In the genomic region with DNA sequence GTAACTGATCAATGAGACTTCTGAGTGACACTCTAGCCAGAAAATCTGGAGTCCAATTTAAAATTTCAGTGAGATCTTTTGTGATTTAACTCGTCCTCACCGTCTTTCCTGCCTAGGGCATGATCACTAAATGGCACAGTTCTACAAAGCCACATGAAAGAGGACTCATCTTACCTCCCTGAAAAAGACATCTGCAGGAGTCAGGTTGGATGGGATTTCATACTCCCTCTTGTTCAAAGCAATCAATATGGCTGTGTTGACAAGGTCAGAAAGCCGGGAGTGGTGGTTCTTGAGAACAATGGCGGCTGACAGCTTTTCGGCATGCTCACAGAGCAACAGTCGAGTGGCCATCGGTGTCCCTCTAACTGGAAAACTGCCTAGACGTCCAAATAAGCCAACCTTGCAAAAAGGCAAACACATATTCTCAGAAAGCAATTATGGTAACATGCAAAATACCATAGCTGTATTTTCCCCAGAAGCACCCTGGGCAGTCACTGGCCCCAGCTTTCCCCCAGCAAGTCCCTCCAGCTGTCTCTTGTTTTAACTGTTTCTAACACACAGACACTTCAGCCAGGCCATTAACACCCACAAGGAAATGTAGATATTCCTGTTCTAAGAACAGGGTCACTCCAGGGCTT, we compare ENCODE assay signal across 30 cellular contexts. TPM values are rescaled to one million over a fixed set of nuclear protein-coding genes. Genes with fewer than 3 reads are reported as not detected.
"Had no signal": no experiment of that assay in that cellular context is flagged by ENCODE, and none has a peak within 500 bp of the region (broad histone marks: within the 10 kb centered on the region; RNA-seq: fewer than 3 reads in every experiment).

No MANE protein-coding gene starts in this region.

- H3K27ac Mint-ChIP-seq: activated CD4-positive, alpha-beta T cell treated with anti-CD3 and anti-CD28 coated beads for 36 hours; activated T-cell treated with anti-CD3 and anti-CD28 coated beads, Interleukin-2, amount 50 U/mL, for 24 hours; activated T-helper 17 cell treated with anti-CD3 and anti-CD28 coated beads, Interleukin-2, amount 50 U/mL, for 72 hours; dendritic cell treated with granulocyte-macrophage colony-stimulating factor and Interleukin-4, amounts not matched to agents 40 ng/mL and 50 ng/mL, for 4 days; immature natural killer cell; mesothelial cell of epicardium; natural killer cell; WTC11 had no signal

- H3K9me3 Mint-ChIP-seq: activated naive CD4-positive, alpha-beta T cell treated with anti-CD3 and anti-CD28 coated beads, Interleukin-2, amount 50 U/mL, for 72 hours; activated T-cell treated with anti-CD3 and anti-CD28 coated beads, Interleukin-2, amount 50 U/mL, for 24 hours; activated T-helper 17 cell treated with anti-CD3 and anti-CD28 coated beads, Interleukin-2, amount 50 U/mL, for 72 hours; dendritic cell treated with granulocyte-macrophage colony-stimulating factor and Interleukin-4, amounts not matched to agents 40 ng/mL and 50 ng/mL, for 4 days; immature natural killer cell; mesothelial cell of epicardium; natural killer cell; WTC11 had no signal

- H3K27me3 Mint-ChIP-seq: activated CD4-positive, alpha-beta T cell treated with anti-CD3 and anti-CD28 coated beads for 36 hours; activated T-cell treated with anti-CD3 and anti-CD28 coated beads, Interleukin-2, amount 50 U/mL, for 24 hours; activated T-helper 17 cell treated with anti-CD3 and anti-CD28 coated beads, Interleukin-2, amount 50 U/mL, for 72 hours; dendritic cell treated with granulocyte-macrophage colony-stimulating factor and Interleukin-4, amounts not matched to agents 40 ng/mL and 50 ng/mL, for 4 days had no signal

- DNase-seq: activated CD4-positive, alpha-beta T cell treated with anti-CD3 and anti-CD28 coated beads for 36 hours; activated CD4-positive, alpha-beta T cell treated with anti-CD3 and anti-CD28 coated beads, Interleukin-2, amount 50 U/mL, for 4 hours; activated CD8-positive, alpha-beta memory T cell treated with anti-CD3 and anti-CD28 coated beads for 24 hours; activated CD8-positive, alpha-beta memory T cell treated with anti-CD3 and anti-CD28 coated beads, Interleukin-2, amount 50 U/mL, for 4 hours; activated T-cell treated with anti-CD3 and anti-CD28 coated beads, Interleukin-2, amount 50 U/mL, for 24 hours; brain microvascular endothelial cell; caudate nucleus; effector CD4-positive, alpha-beta T cell; foreskin melanocyte; glutamatergic neuron; immature natural killer cell; left lung; natural killer cell; psoas muscle; right cardiac atrium; stimulated activated CD4-positive, alpha-beta T cell treated with anti-CD3 and anti-CD28 coated beads, Interleukin-4, amount 100 ng/mL, for 24 hours; stimulated activated naive CD8-positive, alpha-beta T cell treated with anti-CD3 and anti-CD28 coated beads, Interleukin-15, Interleukin-2, amounts not matched to agents 100 U/mL and 50 U/mL, for 24 hours; T1000; upper lobe of left lung had no signal

- H3K4me1 Mint-ChIP-seq: activated CD4-positive, alpha-beta T cell treated with anti-CD3 and anti-CD28 coated beads for 36 hours; activated T-helper 17 cell treated with anti-CD3 and anti-CD28 coated beads, Interleukin-2, amount 50 U/mL, for 72 hours; immature natural killer cell; mesothelial cell of epicardium; WTC11 had no signal

- ATAC-seq: activated CD4-positive, alpha-beta T cell treated with anti-CD3 and anti-CD28 coated beads for 36 hours; activated naive CD4-positive, alpha-beta T cell treated with anti-CD3 and anti-CD28 coated beads, Interleukin-2, amount 50 U/mL, for 72 hours; activated T-helper 17 cell treated with anti-CD3 and anti-CD28 coated beads, Interleukin-2, amount 50 U/mL, for 72 hours; esophagus mucosa; left lung; natural killer cell; stimulated activated naive CD8-positive, alpha-beta T cell treated with anti-CD3 and anti-CD28 coated beads, Interleukin-15, Interleukin-2, amounts not matched to agents 100 U/mL and 50 U/mL, for 24 hours; WTC11 had no signal

- H3K4me3 ChIP-seq: ascending aorta, hepatocyte, left lung, psoas muscle, upper lobe of left lung had no signal

- H3K4me3 Mint-ChIP-seq: activated CD4-positive, alpha-beta T cell treated with anti-CD3 and anti-CD28 coated beads for 36 hours; activated T-cell treated with anti-CD3 and anti-CD28 coated beads, Interleukin-2, amount 50 U/mL, for 24 hours; activated T-helper 17 cell treated with anti-CD3 and anti-CD28 coated beads, Interleukin-2, amount 50 U/mL, for 72 hours; dendritic cell treated with granulocyte-macrophage colony-stimulating factor and Interleukin-4, amounts not matched to agents 40 ng/mL and 50 ng/mL, for 4 days; immature natural killer cell; mesothelial cell of epicardium; natural killer cell; WTC11 had no signal

RNA-seq across cellular contexts. Expression of gene ACTA1, which starts 36.6 kb away (rescaled TPM):
- total RNA-seq: activated CD4-positive, alpha-beta T cell treated with anti-CD3 and anti-CD28 coated beads for 36 hours; activated naive CD4-positive, alpha-beta T cell treated with anti-CD3 and anti-CD28 coated beads, Interleukin-2, amount 50 U/mL, for 72 hours; activated T-helper 17 cell treated with anti-CD3 and anti-CD28 coated beads, Interleukin-2, amount 50 U/mL, for 72 hours; ascending aorta; lung microvascular endothelial cell; osteocyte; subcutaneous adipose tissue had no signal
- polyA plus RNA-seq: immature natural killer cell had no signal
